In the genomic region with DNA sequence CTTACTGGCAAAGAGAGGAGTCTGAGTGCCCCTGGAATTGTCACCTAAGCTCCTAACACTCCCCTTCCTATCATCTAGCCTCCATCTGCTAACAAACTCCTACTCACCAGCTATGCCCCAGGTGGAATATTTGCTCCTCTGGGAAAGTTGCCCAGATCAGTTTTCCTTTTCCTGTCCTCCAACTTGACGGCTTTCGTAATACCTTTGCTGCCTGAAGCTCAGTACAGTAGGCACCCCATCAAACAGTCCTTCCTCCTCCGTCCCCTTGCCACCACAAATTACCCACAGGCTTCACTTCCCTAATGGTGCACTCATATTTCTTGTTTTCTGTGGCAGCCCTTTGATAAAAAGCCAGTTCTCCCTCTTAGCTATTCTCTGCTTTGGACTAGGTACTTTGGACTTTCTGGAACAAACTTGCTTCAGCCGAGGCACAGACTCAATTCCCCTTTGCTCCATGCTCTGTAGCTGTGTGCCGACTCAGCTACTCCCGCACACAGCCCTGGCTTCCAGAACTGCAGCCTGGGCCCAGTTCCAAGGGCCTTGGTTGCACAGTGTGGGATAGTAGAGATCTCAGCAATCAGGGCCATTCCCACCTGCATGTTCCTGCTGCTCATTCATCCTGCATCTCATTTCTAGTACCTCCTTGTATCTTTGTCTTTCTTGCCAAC, we compare ENCODE assay signal across 1 cellular context.
TF ChIP-seq lines count a peak whose summit lies in the region.

No MANE protein-coding gene starts in this region.

TF ChIP-seq in WTC11, 78 proteins besides CTCF, POLR2A, EP300 and RAD21 (continued from another document):
- TF ChIP-seq, protein P1, sequence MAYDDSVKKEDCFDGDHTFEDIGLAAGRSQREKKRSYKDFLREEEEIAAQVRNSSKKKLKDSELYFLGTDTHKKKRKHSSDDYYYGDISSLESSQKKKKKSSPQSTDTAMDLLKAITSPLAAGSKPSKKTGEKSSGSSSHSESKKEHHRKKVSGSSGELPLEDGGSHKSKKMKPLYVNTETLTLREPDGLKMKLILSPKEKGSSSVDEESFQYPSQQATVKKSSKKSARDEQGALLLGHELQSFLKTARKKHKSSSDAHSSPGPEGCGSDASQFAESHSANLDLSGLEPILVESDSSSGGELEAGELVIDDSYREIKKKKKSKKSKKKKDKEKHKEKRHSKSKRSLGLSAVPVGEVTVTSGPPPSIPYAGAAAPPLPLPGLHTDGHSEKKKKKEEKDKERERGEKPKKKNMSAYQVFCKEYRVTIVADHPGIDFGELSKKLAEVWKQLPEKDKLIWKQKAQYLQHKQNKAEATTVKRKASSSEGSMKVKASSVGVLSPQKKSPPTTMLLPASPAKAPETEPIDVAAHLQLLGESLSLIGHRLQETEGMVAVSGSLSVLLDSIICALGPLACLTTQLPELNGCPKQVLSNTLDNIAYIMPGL (CRISPR knock-in tag; IDR thresholded peaks at IDR 0.05), result no peak
- TF ChIP-seq, protein P2, sequence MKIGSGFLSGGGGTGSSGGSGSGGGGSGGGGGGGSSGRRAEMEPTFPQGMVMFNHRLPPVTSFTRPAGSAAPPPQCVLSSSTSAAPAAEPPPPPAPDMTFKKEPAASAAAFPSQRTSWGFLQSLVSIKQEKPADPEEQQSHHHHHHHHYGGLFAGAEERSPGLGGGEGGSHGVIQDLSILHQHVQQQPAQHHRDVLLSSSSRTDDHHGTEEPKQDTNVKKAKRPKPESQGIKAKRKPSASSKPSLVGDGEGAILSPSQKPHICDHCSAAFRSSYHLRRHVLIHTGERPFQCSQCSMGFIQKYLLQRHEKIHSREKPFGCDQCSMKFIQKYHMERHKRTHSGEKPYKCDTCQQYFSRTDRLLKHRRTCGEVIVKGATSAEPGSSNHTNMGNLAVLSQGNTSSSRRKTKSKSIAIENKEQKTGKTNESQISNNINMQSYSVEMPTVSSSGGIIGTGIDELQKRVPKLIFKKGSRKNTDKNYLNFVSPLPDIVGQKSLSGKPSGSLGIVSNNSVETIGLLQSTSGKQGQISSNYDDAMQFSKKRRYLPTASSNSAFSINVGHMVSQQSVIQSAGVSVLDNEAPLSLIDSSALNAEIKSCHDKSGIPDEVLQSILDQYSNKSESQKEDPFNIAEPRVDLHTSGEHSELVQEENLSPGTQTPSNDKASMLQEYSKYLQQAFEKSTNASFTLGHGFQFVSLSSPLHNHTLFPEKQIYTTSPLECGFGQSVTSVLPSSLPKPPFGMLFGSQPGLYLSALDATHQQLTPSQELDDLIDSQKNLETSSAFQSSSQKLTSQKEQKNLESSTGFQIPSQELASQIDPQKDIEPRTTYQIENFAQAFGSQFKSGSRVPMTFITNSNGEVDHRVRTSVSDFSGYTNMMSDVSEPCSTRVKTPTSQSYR (CRISPR knock-in tag; IDR thresholded peaks at IDR 0.05), result no peak
- TF ChIP-seq KAT7 (CRISPR knock-in tag; IDR thresholded peaks at IDR 0.05; ENCODE audit: borderline replicate concordance) (no peak), ESRRA (CRISPR knock-in tag; IDR thresholded peaks at IDR 0.05; ENCODE audit: borderline replicate concordance) (no peak), NFYB (CRISPR knock-in tag; conservative IDR thresholded peaks at IDR 0.05; ENCODE audit: low read depth) (no peak), NR1H2 (CRISPR knock-in tag; IDR thresholded peaks at IDR 0.05) (no peak), ZNF416 (CRISPR knock-in tag; IDR thresholded peaks at IDR 0.05) (no peak), RELA (CRISPR knock-in tag; IDR thresholded peaks at IDR 0.05; ENCODE audit: borderline replicate concordance) (no peak), IRF2 (CRISPR knock-in tag; IDR thresholded peaks at IDR 0.05; ENCODE audit: borderline replicate concordance, low read depth) (no peak), MYBL2 (CRISPR knock-in tag; IDR thresholded peaks at IDR 0.05) (no peak), CREB1 (CRISPR knock-in tag; IDR thresholded peaks at IDR 0.05) (no peak), ZNF263 (CRISPR knock-in tag; IDR thresholded peaks at IDR 0.05; ENCODE audit: low read depth) (no peak)
- TF ChIP-seq, protein P3, sequence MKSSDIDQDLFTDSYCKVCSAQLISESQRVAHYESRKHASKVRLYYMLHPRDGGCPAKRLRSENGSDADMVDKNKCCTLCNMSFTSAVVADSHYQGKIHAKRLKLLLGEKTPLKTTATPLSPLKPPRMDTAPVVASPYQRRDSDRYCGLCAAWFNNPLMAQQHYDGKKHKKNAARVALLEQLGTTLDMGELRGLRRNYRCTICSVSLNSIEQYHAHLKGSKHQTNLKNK (CRISPR knock-in tag; IDR thresholded peaks at IDR 0.05), result no peak
- TF ChIP-seq, protein P4, sequence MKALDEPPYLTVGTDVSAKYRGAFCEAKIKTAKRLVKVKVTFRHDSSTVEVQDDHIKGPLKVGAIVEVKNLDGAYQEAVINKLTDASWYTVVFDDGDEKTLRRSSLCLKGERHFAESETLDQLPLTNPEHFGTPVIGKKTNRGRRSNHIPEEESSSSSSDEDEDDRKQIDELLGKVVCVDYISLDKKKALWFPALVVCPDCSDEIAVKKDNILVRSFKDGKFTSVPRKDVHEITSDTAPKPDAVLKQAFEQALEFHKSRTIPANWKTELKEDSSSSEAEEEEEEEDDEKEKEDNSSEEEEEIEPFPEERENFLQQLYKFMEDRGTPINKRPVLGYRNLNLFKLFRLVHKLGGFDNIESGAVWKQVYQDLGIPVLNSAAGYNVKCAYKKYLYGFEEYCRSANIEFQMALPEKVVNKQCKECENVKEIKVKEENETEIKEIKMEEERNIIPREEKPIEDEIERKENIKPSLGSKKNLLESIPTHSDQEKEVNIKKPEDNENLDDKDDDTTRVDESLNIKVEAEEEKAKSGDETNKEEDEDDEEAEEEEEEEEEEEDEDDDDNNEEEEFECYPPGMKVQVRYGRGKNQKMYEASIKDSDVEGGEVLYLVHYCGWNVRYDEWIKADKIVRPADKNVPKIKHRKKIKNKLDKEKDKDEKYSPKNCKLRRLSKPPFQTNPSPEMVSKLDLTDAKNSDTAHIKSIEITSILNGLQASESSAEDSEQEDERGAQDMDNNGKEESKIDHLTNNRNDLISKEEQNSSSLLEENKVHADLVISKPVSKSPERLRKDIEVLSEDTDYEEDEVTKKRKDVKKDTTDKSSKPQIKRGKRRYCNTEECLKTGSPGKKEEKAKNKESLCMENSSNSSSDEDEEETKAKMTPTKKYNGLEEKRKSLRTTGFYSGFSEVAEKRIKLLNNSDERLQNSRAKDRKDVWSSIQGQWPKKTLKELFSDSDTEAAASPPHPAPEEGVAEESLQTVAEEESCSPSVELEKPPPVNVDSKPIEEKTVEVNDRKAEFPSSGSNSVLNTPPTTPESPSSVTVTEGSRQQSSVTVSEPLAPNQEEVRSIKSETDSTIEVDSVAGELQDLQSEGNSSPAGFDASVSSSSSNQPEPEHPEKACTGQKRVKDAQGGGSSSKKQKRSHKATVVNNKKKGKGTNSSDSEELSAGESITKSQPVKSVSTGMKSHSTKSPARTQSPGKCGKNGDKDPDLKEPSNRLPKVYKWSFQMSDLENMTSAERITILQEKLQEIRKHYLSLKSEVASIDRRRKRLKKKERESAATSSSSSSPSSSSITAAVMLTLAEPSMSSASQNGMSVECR (CRISPR knock-in tag; IDR thresholded peaks at IDR 0.05; ENCODE audit: borderline replicate concordance), result no peak
- TF ChIP-seq, protein P5, sequence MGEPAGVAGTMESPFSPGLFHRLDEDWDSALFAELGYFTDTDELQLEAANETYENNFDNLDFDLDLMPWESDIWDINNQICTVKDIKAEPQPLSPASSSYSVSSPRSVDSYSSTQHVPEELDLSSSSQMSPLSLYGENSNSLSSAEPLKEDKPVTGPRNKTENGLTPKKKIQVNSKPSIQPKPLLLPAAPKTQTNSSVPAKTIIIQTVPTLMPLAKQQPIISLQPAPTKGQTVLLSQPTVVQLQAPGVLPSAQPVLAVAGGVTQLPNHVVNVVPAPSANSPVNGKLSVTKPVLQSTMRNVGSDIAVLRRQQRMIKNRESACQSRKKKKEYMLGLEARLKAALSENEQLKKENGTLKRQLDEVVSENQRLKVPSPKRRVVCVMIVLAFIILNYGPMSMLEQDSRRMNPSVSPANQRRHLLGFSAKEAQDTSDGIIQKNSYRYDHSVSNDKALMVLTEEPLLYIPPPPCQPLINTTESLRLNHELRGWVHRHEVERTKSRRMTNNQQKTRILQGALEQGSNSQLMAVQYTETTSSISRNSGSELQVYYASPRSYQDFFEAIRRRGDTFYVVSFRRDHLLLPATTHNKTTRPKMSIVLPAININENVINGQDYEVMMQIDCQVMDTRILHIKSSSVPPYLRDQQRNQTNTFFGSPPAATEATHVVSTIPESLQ (CRISPR knock-in tag; IDR thresholded peaks at IDR 0.05), result no peak
